In the genomic region with DNA sequence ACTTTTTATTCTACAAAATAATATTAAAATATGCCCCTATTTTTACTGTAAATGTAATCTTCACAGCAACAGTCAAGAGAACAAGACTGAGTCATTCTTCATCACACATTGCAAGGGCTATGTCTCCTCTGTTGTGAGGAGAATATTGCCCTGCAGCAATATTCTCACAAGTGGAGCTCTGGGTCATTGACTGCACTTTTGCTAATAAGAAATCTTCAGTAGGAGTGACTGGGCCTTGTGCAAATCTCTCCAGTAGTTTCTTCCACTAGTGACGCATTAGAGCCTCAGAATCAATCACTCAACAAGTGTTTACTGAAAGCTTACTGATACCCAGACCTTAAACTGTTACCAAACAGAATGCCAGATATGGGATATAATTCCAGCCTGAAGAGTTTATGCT, we compare ENCODE assay signal across 20 cellular contexts. TPM values are rescaled to one million over a fixed set of nuclear protein-coding genes. Genes with fewer than 3 reads are reported as not detected.
DNase-seq lines count a peak whose midpoint lies in the region; ATAC-seq and TF ChIP-seq lines count a peak whose summit lies in the region.
"Had no signal": no experiment of that assay in that cellular context is flagged by ENCODE, and none has a peak within 500 bp of the region (broad histone marks: within the 10 kb centered on the region; RNA-seq: fewer than 3 reads in every experiment).

No MANE protein-coding gene starts in this region.

- H3K4me1 Mint-ChIP-seq in HFFc6 (ENCODE audit: low read depth): peaks cover 11% of the 10 kb centered on the region
- H3K4me1 Mint-ChIP-seq: stimulated activated naive B cell treated with anti-CD40 and anti-IgM and Interleukin-4, amounts not matched to agents 10 μg/mL and 1 μg/mL and 100 μg/mL, for 72 hours had no signal

- H3K4me3 Mint-ChIP-seq in HFFc6: no peak overlapping the region
- H3K4me3 Mint-ChIP-seq: stimulated activated naive B cell treated with anti-CD40 and anti-IgM and Interleukin-4, amounts not matched to agents 10 μg/mL and 1 μg/mL and 100 μg/mL, for 72 hours; T-helper 2 cell treated with Interferon-gamma antibody and Interleukin-4, amounts not matched to agents 5 μg/mL and 100 μg/mL, for 36 hours had no signal

- no peak for TF ChIP-seq CTCF in AG10803 (conservative IDR thresholded peaks at IDR 0.05; ENCODE audit: low read length)
- no peak for TF ChIP-seq CTCF in HFFc6 (IDR thresholded peaks at IDR 0.05)
- no peak for TF ChIP-seq CTCF in foreskin fibroblast (IDR thresholded peaks at IDR 0.05; ENCODE audit: low read depth, low read length)

- H3K4me3 ChIP-seq in AG10803 (ENCODE audit: low read length) (no peak overlapping the region), foreskin fibroblast (ENCODE audit: low read depth in 1 of 2, low read length in 2 of 2) (no peak overlapping the region)
- H3K4me3 ChIP-seq: mucosa of descending colon, upper lobe of left lung had no signal

- no peaks in the 10 kb centered on the region; the same call in 1 of the 2 replicates for H3K9me3 Mint-ChIP-seq in HFFc6
- H3K9me3 Mint-ChIP-seq: stimulated activated naive B cell treated with anti-CD40 and anti-IgM and Interleukin-4, amounts not matched to agents 10 μg/mL and 1 μg/mL and 100 μg/mL, for 72 hours; T-helper 2 cell treated with Interferon-gamma antibody and Interleukin-4, amounts not matched to agents 5 μg/mL and 100 μg/mL, for 36 hours had no signal

- H3K27me3 Mint-ChIP-seq in HFFc6 (ENCODE audit: insufficient read depth): peaks cover 3% of the 10 kb centered on the region; the same call in 1 of the 2 replicates
- H3K27me3 Mint-ChIP-seq: stimulated activated naive B cell treated with anti-CD40 and anti-IgM and Interleukin-4, amounts not matched to agents 10 μg/mL and 1 μg/mL and 100 μg/mL, for 72 hours had no signal

- no peaks in the 10 kb centered on the region; the same call in 1 of the 2 replicates for H3K36me3 Mint-ChIP-seq in HFFc6 (ENCODE audit: low read depth)
- H3K36me3 Mint-ChIP-seq: stimulated activated naive B cell treated with anti-CD40 and anti-IgM and Interleukin-4, amounts not matched to agents 10 μg/mL and 1 μg/mL and 100 μg/mL, for 72 hours had no signal

- DNase-seq in AG10803 (ENCODE audit: low read depth): peak; percentile 15
- peak; percentile 85 for DNase-seq in HFFc6
- DNase-seq in amniotic stem cell (lab: John Stamatoyannopoulos, UW): peak; percentile 2
- peak; percentile 47 to 70 for DNase-seq in foreskin fibroblast
- no peak for DNase-seq in UCSD-AML1 (lab: John Stamatoyannopoulos, UW; ENCODE audit: unreplicated experiment)
- no peak for DNase-seq in NCI-H2171 (lab: John Stamatoyannopoulos, UW)
- DNase-seq: activated CD8-positive, alpha-beta memory T cell treated with anti-CD3 and anti-CD28 coated beads, Interleukin-2, amount 50 U/mL, for 48 hours; activated naive CD4-positive, alpha-beta T cell treated with anti-CD3 and anti-CD28 coated beads, Interleukin-2, amount 50 U/mL, for 16 hours; AML-193; head of caudate nucleus; kidney; mucosa of descending colon; NCI-H1105 treated with DMSO at 0.1 percent for 48 hours; NCI-H524 treated with DMSO at 0.1 percent for 48 hours; small intestine; stimulated activated naive B cell treated with anti-CD40 and anti-IgM and Interleukin-4, amounts not matched to agents 10 μg/mL and 1 μg/mL and 100 μg/mL, for 72 hours; upper lobe of left lung had no signal

- ATAC-seq in GM18873 (IDR thresholded peaks at IDR 0.05; ENCODE audit: low FRiP score, unreplicated experiment) (no peak), HG02852 (IDR thresholded peaks at IDR 0.05; ENCODE audit: unreplicated experiment) (no peak)
- ATAC-seq: mucosa of descending colon; stimulated activated naive B cell treated with anti-CD40 and anti-IgM and Interleukin-4, amounts not matched to agents 10 μg/mL and 1 μg/mL and 100 μg/mL, for 72 hours had no signal

- H3K27ac Mint-ChIP-seq in HFFc6: peak overlapping the region; percentile 18
- H3K27ac Mint-ChIP-seq: stimulated activated naive B cell treated with anti-CD40 and anti-IgM and Interleukin-4, amounts not matched to agents 10 μg/mL and 1 μg/mL and 100 μg/mL, for 72 hours; T-helper 2 cell treated with Interferon-gamma antibody and Interleukin-4, amounts not matched to agents 5 μg/mL and 100 μg/mL, for 36 hours had no signal

RNA-seq across cellular contexts. Expression of gene LAMA2, which starts 49.1 kb away (rescaled TPM):
- 10 to 100 TPM in 4 of 6 experiments, 1 to 10 TPM in 2; 8.2 to 14.3 (median 10.5) TPM for total RNA-seq in HFFc6 (2021; fragmentation: NEBNext Ultra II Directional; extraction: Animal tissue kit (Norgen Biotek cat#: 25700))

Comparison
In these comparisons a context has a peak if more than half of its experiments do, and no peak if none do; other contexts are left out.
1. DNase-seq: peak in AG10803 (single experiment), HFFc6 (single experiment), amniotic stem cell (single experiment) and foreskin fibroblast (2 of 2); none in UCSD-AML1 (single experiment) and NCI-H2171 (single experiment).